In genomic region chr12:49540229-49541139, GRCh38 we compare ENCODE assay signal across 10 cellular contexts. TPM values are rescaled to one million over a fixed set of nuclear protein-coding genes. Genes with fewer than 3 reads are reported as not detected.
DNase-seq lines count a peak whose midpoint lies in the region; ATAC-seq, FAIRE-seq and TF ChIP-seq lines count a peak whose summit lies in the region.
"Had no signal": no experiment of that assay in that cellular context is flagged by ENCODE, and none has a peak within 500 bp of the region (broad histone marks: within the 10 kb centered on the region; RNA-seq: fewer than 3 reads in every experiment).

No MANE protein-coding gene starts in this region.

- CTCF ChIA-PET in H1 (lab: Charles Lee; ENCODE audit: partially characterized antibody) (interaction anchor here (1.3 to 7.8 kb wide), 3 partner anchors 12 to 193 kb away, joined by 4 to 91 read pairs (median 8); no protein-coding TSS in a partner anchor), OCI-LY7 (lab: Charles Lee; ENCODE audit: unreplicated experiment) (interaction anchor here (0.6 kb wide), 1 partner anchor 18 kb away, joined by 8 read pairs; no protein-coding TSS in a partner anchor)

- TF ChIP-seq POLR2A in H1 (IDR thresholded peaks at IDR 0.05; ENCODE audit: control extremely low read depth in 1 of 2, low read depth in 2 of 2, low read length in 2 of 2), result no peak

- peak overlapping the region; percentile 35 for H4K8ac ChIP-seq in H1 (ENCODE audit: extremely low read depth, insufficient read depth, low read length)

- no peaks in the 10 kb centered on the region for H3K79me1 ChIP-seq in H1 (ENCODE audit: low read depth, low read length)

- H3K36me3 ChIP-seq in H1 (ENCODE audit: control insufficient read depth in 2 of 4, insufficient read depth in 4 of 4, low read length in 3 of 4), result peaks cover 0 to 6% (median 0%) of the 10 kb centered on the region in 4 experiments; a peak in 1 of 8 replicates
- H3K36me3 ChIP-seq in OCI-LY7 (ENCODE audit: insufficient read depth, low read length), result no peaks in the 10 kb centered on the region
- H3K36me3 ChIP-seq: ovary had no signal

- H3K27ac Mint-ChIP-seq in T-helper 2 cell treated with Interferon-gamma antibody and Interleukin-4, amounts not matched to agents 5 μg/mL and 100 μg/mL, for 36 hours, result no peak overlapping the region

- 0 out of 2 replicates have a peak overlapping the region, but pooled peaks have one; percentile 61 for H2BK20ac ChIP-seq in H1 (ENCODE audit: low read length)

- H3K4ac ChIP-seq in H1 (replicated peaks; ENCODE audit: insufficient read length, low read depth, low read length), result no peak overlapping the region

- no peaks in the 10 kb centered on the region for H3K9me3 Mint-ChIP-seq in T-helper 2 cell treated with Interferon-gamma antibody and Interleukin-4, amounts not matched to agents 5 μg/mL and 100 μg/mL, for 36 hours

- H3K4me3 ChIP-seq in H1 (ENCODE audit: extremely low read depth in 1 of 4, insufficient read depth in 2 of 4, low read depth in 3 of 4, low read length in 4 of 4) (no peak overlapping the region), OCI-LY7 (ENCODE audit: low read depth, low read length, poor library complexity, severe bottlenecking) (no peak overlapping the region)
- H3K4me3 ChIP-seq: GM12878, ovary had no signal

- no peak overlapping the region for H2BK120ac ChIP-seq in H1 (replicated peaks; ENCODE audit: low read depth, low read length)

- no peak overlapping the region for H3K56ac ChIP-seq in H1 (replicated peaks; ENCODE audit: insufficient read length, low read depth, low read length)

- DNase-seq in T-helper 2 cell treated with Interferon-gamma antibody and Interleukin-4, amounts not matched to agents 5 μg/mL and 100 μg/mL, for 36 hours (ENCODE audit: low spot score), result no peak
- DNase-seq in T-helper 2 cell, result no peak
- peak; percentile 64 for DNase-seq in NCI-H2107 treated with DMSO at 0.1 percent for 48 hours (lab: John Stamatoyannopoulos, UW; ENCODE audit: unreplicated experiment)
- no peak for DNase-seq in H1 (ENCODE audit: low read depth in 1 of 2, low spot score in 2 of 2)
- peak; percentile 74 for DNase-seq in posterior vena cava (ENCODE audit: low spot score)
- DNase-seq in cerebellum (ENCODE audit: low spot score), result no peak
- no peak for DNase-seq in OCI-LY7 (ENCODE audit: low spot score)
- DNase-seq: ovary had no signal

- intact Hi-C loops in posterior vena cava (cut with DNase I) (no loop called here), OCI-LY7 (cut with micrococcal nuclease; ENCODE audit: unreplicated experiment) (no loop called here)

- peaks cover 5 to 16% of the 10 kb centered on the region in 2 experiments for H4K20me1 ChIP-seq in H1 (replicated peaks in 1 of 2; ENCODE audit: control insufficient read depth in 1 of 2, insufficient read depth in 2 of 2, low read length in 2 of 2)
- no peaks in the 10 kb centered on the region for H4K20me1 ChIP-seq in OCI-LY7 (ENCODE audit: insufficient read depth, low read length)

- FAIRE-seq in H1 (lab: Jason Lieb, UNC), result no peak
- FAIRE-seq: GM12878 had no signal

- H3K23ac ChIP-seq in H1 (ENCODE audit: insufficient read length), result no peak overlapping the region

- no peaks in the 10 kb centered on the region for H3K9me2 ChIP-seq in OCI-LY7 (ENCODE audit: insufficient read depth, low read length)

- peaks cover 22% of the 10 kb centered on the region for H3K4me1 Mint-ChIP-seq in T-helper 2 cell treated with Interferon-gamma antibody and Interleukin-4, amounts not matched to agents 5 μg/mL and 100 μg/mL, for 36 hours (ENCODE audit: low read depth)

- no peak overlapping the region for H2BK15ac ChIP-seq in H1 (ENCODE audit: low read length)

- no peak overlapping the region for H4K5ac ChIP-seq in H1 (ENCODE audit: insufficient read length, low read depth, low read length)

- peak overlapping the region; percentile 76 for H3K4me3 Mint-ChIP-seq in T-helper 2 cell treated with Interferon-gamma antibody and Interleukin-4, amounts not matched to agents 5 μg/mL and 100 μg/mL, for 36 hours

- H3K27me3 Mint-ChIP-seq in T-helper 2 cell treated with Interferon-gamma antibody and Interleukin-4, amounts not matched to agents 5 μg/mL and 100 μg/mL, for 36 hours (ENCODE audit: low read depth), result peaks cover 63% of the 10 kb centered on the region

- H3K36me3 Mint-ChIP-seq in T-helper 2 cell treated with Interferon-gamma antibody and Interleukin-4, amounts not matched to agents 5 μg/mL and 100 μg/mL, for 36 hours (ENCODE audit: low read depth), result no peaks in the 10 kb centered on the region

- H2BK12ac ChIP-seq in H1 (ENCODE audit: low read depth, low read length), result peak overlapping the region; percentile 75; the same call in 1 of the 2 replicates

- ATAC-seq in GM19463 (IDR thresholded peaks at IDR 0.05; ENCODE audit: unreplicated experiment), result no peak
- ATAC-seq: GM12878 had no signal

- no peak overlapping the region for H3K14ac ChIP-seq in H1 (ENCODE audit: insufficient read length)

- H3K18ac ChIP-seq in H1 (ENCODE audit: extremely low read depth, low read length), result no peak overlapping the region; the same call in none of the 2 replicates

- H3K4me1 ChIP-seq in H1 (replicated peaks in 1 of 4; ENCODE audit: control insufficient read depth in 3 of 4, insufficient read depth in 4 of 4, low read length in 3 of 4), result peaks cover 0 to 34% (median 17%) of the 10 kb centered on the region in 4 experiments; a peak in 6 of 7 replicates
- peaks cover 44% of the 10 kb centered on the region for H3K4me1 ChIP-seq in OCI-LY7 (ENCODE audit: insufficient read depth, low read length, poor library complexity, severe bottlenecking)

- H3K27me3 ChIP-seq in H1 (replicated peaks in 1 of 4; ENCODE audit: control insufficient read depth in 3 of 4, extremely low read depth in 1 of 4, insufficient read depth in 3 of 4, low read length in 3 of 4), result peaks cover 72 to 98% (median 96%) of the 10 kb centered on the region in 4 experiments
- H3K27me3 ChIP-seq: ovary had no signal

- H3K9ac ChIP-seq in H1 (replicated peaks in 1 of 4; ENCODE audit: extremely low read depth in 1 of 4, low read depth in 3 of 4, low read length in 3 of 4), result no peak overlapping the region

- no peak for TF ChIP-seq RAD21 in H1 (IDR thresholded peaks at IDR 0.05 in 1 of 2, conservative IDR thresholded peaks at IDR 0.05 in 1 of 2; ENCODE audit: low read depth in 2 of 2, low read length in 2 of 2)

- TF ChIP-seq EP300 in H1 (IDR thresholded peaks at IDR 0.05; ENCODE audit: borderline replicate concordance in 1 of 2, low read depth in 2 of 2, low read length in 2 of 2), result no peak

- H4K91ac ChIP-seq in H1 (replicated peaks; ENCODE audit: insufficient read length, low read length), result no peak overlapping the region

- H3K9me3 ChIP-seq in H1 (ENCODE audit: insufficient read depth in 2 of 2, low read depth in 1 of 2, low read length in 1 of 2) (no peaks in the 10 kb centered on the region), OCI-LY7 (ENCODE audit: low read length) (no peaks in the 10 kb centered on the region)
- H3K9me3 ChIP-seq: ovary had no signal

- H3K27ac ChIP-seq in H1 (ENCODE audit: low read depth, low read length), result no peak overlapping the region
- no peak overlapping the region for H3K27ac ChIP-seq in OCI-LY7 (ENCODE audit: low read depth, low read length, poor library complexity, severe bottlenecking)
- H3K27ac ChIP-seq: ovary had no signal

- peaks cover 16% of the 10 kb centered on the region for H3K23me2 ChIP-seq in H1 (ENCODE audit: low read depth, low read length)

- no peak overlapping the region for H2BK5ac ChIP-seq in H1 (ENCODE audit: low read depth, low read length)

- BruUV-seq in OCI-LY7 (replicated peaks; lab: Mats Ljungman, UMichigan), result no TSS peak

- peak overlapping the region; percentile 24; the same call in 1 of the 2 replicates for H2AK5ac ChIP-seq in H1 (ENCODE audit: low read depth, low read length)

- no peak overlapping the region for H2AFZ ChIP-seq in H1 (ENCODE audit: low read length)
- no peak overlapping the region for H2AFZ ChIP-seq in OCI-LY7 (ENCODE audit: low read length)

- POLR2A ChIA-PET in H1 (lab: Charles Lee; ENCODE audit: partially characterized antibody) (interaction anchor here (0.6 to 1.6 kb wide), 2 partner anchors 24 to 203 kb away, joined by 3 read pairs; no protein-coding TSS in a partner anchor), OCI-LY7 (lab: Charles Lee) (no interaction called here)

- TF ChIP-seq CTCF in H1 (IDR thresholded peaks at IDR 0.05; ENCODE audit: control extremely low read depth in 1 of 3, insufficient read depth in 1 of 3, low read depth in 1 of 3, low read length in 3 of 3), result no peak
- TF ChIP-seq CTCF in OCI-LY7 (conservative IDR thresholded peaks at IDR 0.05; ENCODE audit: low read length), result no peak

- H3K79me2 ChIP-seq in H1 (ENCODE audit: control insufficient read depth in 1 of 2, insufficient read depth in 2 of 2, low read length in 2 of 2) (no peaks in the 10 kb centered on the region), OCI-LY7 (ENCODE audit: insufficient read depth, low read depth, low read length) (no peaks in the 10 kb centered on the region)

- 63% methylated on average over 21 of the region's 21 CpGs; no CpG with 5 or more reads in 1 of the 2 experiments for WGBS in H1 (ENCODE audit: extremely low coverage in 1 of 2, insufficient coverage in 1 of 2, insufficient read length in 1 of 2, insufficient replicate concordance in 2 of 2, low coverage in 1 of 2, low lambda C conversion rate in 2 of 2, missing lambda C conversion rate in 1 of 2), 2 experiments

- 0 out of 4 replicates have a peak overlapping the region, but pooled peaks of 1 of the 2 experiments have one; percentile 38 for H3K4me2 ChIP-seq in H1 (ENCODE audit: insufficient read depth in 1 of 2, low read depth in 2 of 2, low read length in 2 of 2)
- H3K4me2 ChIP-seq in OCI-LY7 (ENCODE audit: low read length), result no peak overlapping the region

RNA-seq across cellular contexts. Expression of gene KCNH3, which starts 1.7 kb away (rescaled TPM):
- total RNA-seq in H1 (2021; fragmentation: NEBNext Ultra II Directional; extraction: Animal tissue kit (Norgen Biotek cat#: 25700)), result 0.24 and 0.36 TPM in 2 replicates
- polyA plus RNA-seq in H1 (2011; rRNA removed), result 0.47 and 0.50 TPM in 2 replicates
- 0.50 TPM for polyA plus RNA-seq in H1 (2011; cell fraction: cytosol; rRNA removed)
- 1.6 TPM for polyA plus RNA-seq in H1 (2011; cell fraction: nucleus; rRNA removed)
- 0.24 to 0.67 TPM (median 0.60 TPM) in 3 of 4 replicates, not detected in the other for polyA plus RNA-seq in H1 (2012, experiment 1 of 2)
- 0.18 TPM for polyA plus RNA-seq in H1 (2012, experiment 2 of 2)
- polyA plus RNA-seq in H1 (2013, experiment 1 of 2), result 0.36 TPM
- polyA plus RNA-seq in H1 (2013, experiment 2 of 2), result 0.15 TPM
- 0.17 and 0.19 TPM in 2 replicates for polyA minus RNA-seq in H1 (2011; rRNA and poly(A)+ RNA removed)
- not detected for polyA minus RNA-seq in H1 (2011; cell fraction: cytosol; rRNA and poly(A)+ RNA removed)
- 0.80 TPM for polyA minus RNA-seq in H1 (2011; cell fraction: nucleus; rRNA and poly(A)+ RNA removed)
- total RNA-seq in posterior vena cava (under 1 TPM; 0.10 to 0.28 TPM), cerebellum (2.2 TPM), OCI-LY7 (2022) (0.57 TPM in 1 of 2 replicates, not detected in the other)
- total RNA-seq in OCI-LY7 (2014; rRNA removed; shearing (Covaris generic)), result 0.05 and 0.06 TPM in 2 replicates

RNA-seq across cellular contexts. Expression of gene MCRS1, which starts 27.5 kb away (rescaled TPM):
- 90.3 and 92.5 TPM in 2 replicates for total RNA-seq in H1 (2021; fragmentation: NEBNext Ultra II Directional; extraction: Animal tissue kit (Norgen Biotek cat#: 25700))
- 139 and 170 TPM in 2 replicates for polyA plus RNA-seq in H1 (2011; rRNA removed)
- 135 TPM for polyA plus RNA-seq in H1 (2011; cell fraction: cytosol; rRNA removed)
- 210 TPM for polyA plus RNA-seq in H1 (2011; cell fraction: nucleus; rRNA removed)
- 51.5 to 92.0 TPM (median 89.3 TPM) in 4 replicates for polyA plus RNA-seq in H1 (2012, experiment 1 of 2)
- polyA plus RNA-seq in H1 (2012, experiment 2 of 2), result 112 TPM
- 54.6 TPM for polyA plus RNA-seq in H1 (2013, experiment 1 of 2)
- 56.7 TPM for polyA plus RNA-seq in H1 (2013, experiment 2 of 2)
- polyA minus RNA-seq in H1 (2011; rRNA and poly(A)+ RNA removed), result 83.5 and 103 TPM in 2 replicates
- 48.8 TPM for polyA minus RNA-seq in H1 (2011; cell fraction: cytosol; rRNA and poly(A)+ RNA removed)
- polyA minus RNA-seq in H1 (2011; cell fraction: nucleus; rRNA and poly(A)+ RNA removed), result 55.8 TPM
- 10 to 100 TPM; 37.3 to 38.1 TPM for total RNA-seq in posterior vena cava
- total RNA-seq in cerebellum, result 25.5 TPM
- total RNA-seq in OCI-LY7 (2014; rRNA removed; shearing (Covaris generic)), result 72.0 and 75.6 TPM in 2 replicates
- 65.4 and 72.4 TPM in 2 replicates for total RNA-seq in OCI-LY7 (2022)

Comparison
In these comparisons a context has a peak if more than half of its experiments do, and no peak if none do; other contexts are left out.
1. DNase-seq: peak in NCI-H2107 treated with DMSO at 0.1 percent for 48 hours (single experiment) and posterior vena cava (single experiment); none in T-helper 2 cell treated with Interferon-gamma antibody and Interleukin-4, amounts not matched to agents 5 μg/mL and 100 μg/mL, for 36 hours (single experiment), T-helper 2 cell (0 of 5), H1 (0 of 2), cerebellum (single experiment) and OCI-LY7 (single experiment).